In genomic region chr17:42294469-42295398, GRCh38 we compare ENCODE assay signal across 22 cellular contexts. TPM values are rescaled to one million over a fixed set of nuclear protein-coding genes. Genes with fewer than 3 reads are reported as not detected.
DNase-seq lines count a peak whose midpoint lies in the region; ATAC-seq, FAIRE-seq and TF ChIP-seq lines count a peak whose summit lies in the region.
"Had no signal": no experiment of that assay in that cellular context is flagged by ENCODE, and none has a peak within 500 bp of the region (broad histone marks: within the 10 kb centered on the region; RNA-seq: fewer than 3 reads in every experiment).

No MANE protein-coding gene starts in this region.

- H3K4me1 Mint-ChIP-seq in activated CD8-positive, alpha-beta T cell treated with anti-CD3 and anti-CD28 coated beads, Interleukin-2, amount 10 ng/mL, durations not matched to agents 7 days and 5 days (ENCODE audit: low read depth), result peaks cover 22% of the 10 kb centered on the region
- H3K4me1 Mint-ChIP-seq in GM23338, result no peaks in the 10 kb centered on the region

- H3K9me3 Mint-ChIP-seq in activated CD8-positive, alpha-beta T cell treated with anti-CD3 and anti-CD28 coated beads, Interleukin-2, amount 10 ng/mL, durations not matched to agents 7 days and 5 days (ENCODE audit: insufficient read depth), result no peaks in the 10 kb centered on the region
- H3K9me3 Mint-ChIP-seq in GM23338, result no peaks in the 10 kb centered on the region
- H3K9me3 Mint-ChIP-seq: T-helper 2 cell treated with Interferon-gamma antibody and Interleukin-4, amounts not matched to agents 5 μg/mL and 100 μg/mL, for 36 hours had no signal

- H3K4me2 ChIP-seq in HepG2 (ENCODE audit: low read depth, low read length) (peak overlapping the region; percentile 34), GM23338 (no peak overlapping the region)

- peak overlapping the region; percentile 37 for H3K27ac Mint-ChIP-seq in activated CD8-positive, alpha-beta T cell treated with anti-CD3 and anti-CD28 coated beads, Interleukin-2, amount 10 ng/mL, durations not matched to agents 7 days and 5 days
- no peak overlapping the region for H3K27ac Mint-ChIP-seq in GM23338

- H3K79me2 ChIP-seq in HepG2 (ENCODE audit: insufficient read depth, low read length) (no peaks in the 10 kb centered on the region), GM23338 (replicated peaks; ENCODE audit: insufficient read depth) (no peaks in the 10 kb centered on the region)

- intact Hi-C loops in right cardiac atrium (cut with DNase I) (no loop called here), left ventricle myocardium superior (cut with micrococcal nuclease) (no loop called here), HepG2 (cut with micrococcal nuclease; ENCODE audit: unreplicated experiment) (no loop called here)

- no peaks in the 10 kb centered on the region for H3K36me3 ChIP-seq in HepG2 (replicated peaks in 1 of 2; ENCODE audit: control insufficient read depth in 1 of 2, insufficient read depth in 2 of 2, low read length in 2 of 2)
- H3K36me3 ChIP-seq in subcutaneous abdominal adipose tissue (ENCODE audit: control insufficient read depth in 5 of 5, insufficient read depth in 5 of 5, low read length in 5 of 5), result peaks cover 0 to 67% (median 46%) of the 10 kb centered on the region in 5 donors
- no peaks in the 10 kb centered on the region; the same call in 1 of the 2 replicates for H3K36me3 ChIP-seq in GM23338 (ENCODE audit: insufficient read depth)

- H3K9me3 ChIP-seq in right cardiac atrium (ENCODE audit: control insufficient read depth, low read length), result no peaks in the 10 kb centered on the region
- no peaks in the 10 kb centered on the region for H3K9me3 ChIP-seq in HepG2 (ENCODE audit: low read length)
- H3K9me3 ChIP-seq in subcutaneous abdominal adipose tissue (ENCODE audit: control insufficient read depth in 5 of 5, low read length in 5 of 5), result no peaks in the 10 kb centered on the region
- H3K9me3 ChIP-seq: testis had no signal

- no peaks in the 10 kb centered on the region for H4K20me1 ChIP-seq in HepG2 (ENCODE audit: insufficient read depth, low read length)
- no peaks in the 10 kb centered on the region for H4K20me1 ChIP-seq in GM23338 (replicated peaks; ENCODE audit: insufficient read depth)

- H3K27ac ChIP-seq in right cardiac atrium (ENCODE audit: low read length), result peak overlapping the region; percentile 3
- no peak overlapping the region for H3K27ac ChIP-seq in HepG2 (ENCODE audit: extremely low read length, insufficient read depth, low read length)
- peak overlapping the region; percentile 35 for H3K27ac ChIP-seq in subcutaneous abdominal adipose tissue (ENCODE audit: low read depth, low read length)
- H3K27ac ChIP-seq in GM23338 (ENCODE audit: low read depth), result no peak overlapping the region
- H3K27ac ChIP-seq: epithelial cell of prostate, testis had no signal

- no peak overlapping the region for H3K9ac ChIP-seq in HepG2 (ENCODE audit: insufficient read depth, low read depth, low read length)
- H3K9ac ChIP-seq in subcutaneous abdominal adipose tissue (ENCODE audit: low read length in 5 of 5), result peak overlapping the region in 1 of 5 donors; percentile 66

- POLR2A ChIA-PET in activated CD8-positive, alpha-beta T cell treated with anti-CD3 and anti-CD28 coated beads, Interleukin-2, amount 10 ng/mL, durations not matched to agents 7 days and 5 days (lab: Charles Lee), result interaction anchor here (0.9 to 1.1 kb wide), 2 partner anchors 12 to 73 kb away, joined by 3 read pairs; no protein-coding TSS in a partner anchor
- POLR2A ChIA-PET in HepG2 (lab: Yijun Ruan, JAX), result interaction anchor here (1.0 to 1.2 kb wide), 3 partner anchors 14 to 18 kb away, joined by 3 to 4 read pairs (median 4); no protein-coding TSS in a partner anchor

- no TSS peak for BruUV-seq in HepG2 (replicated peaks; lab: Mats Ljungman, UMichigan)

- CTCF ChIA-PET in activated CD8-positive, alpha-beta T cell treated with anti-CD3 and anti-CD28 coated beads, Interleukin-2, amount 10 ng/mL, durations not matched to agents 7 days and 5 days (lab: Charles Lee), result interaction anchor here (1.0 to 1.6 kb wide), 3 partner anchors 19 to 73 kb away, joined by 3 to 5 read pairs (median 4); no protein-coding TSS in a partner anchor
- CTCF ChIA-PET in HepG2 (lab: Yijun Ruan, JAX; ENCODE audit: low intra/inter-chr PET ratio, low total read pairs), result no interaction called here

- no peak overlapping the region for H3K4me3 Mint-ChIP-seq in activated CD8-positive, alpha-beta T cell treated with anti-CD3 and anti-CD28 coated beads, Interleukin-2, amount 10 ng/mL, durations not matched to agents 7 days and 5 days
- no peak overlapping the region for H3K4me3 Mint-ChIP-seq in GM23338
- H3K4me3 Mint-ChIP-seq: T-helper 2 cell treated with Interferon-gamma antibody and Interleukin-4, amounts not matched to agents 5 μg/mL and 100 μg/mL, for 36 hours had no signal

- no peak for FAIRE-seq in HepG2 (lab: Jason Lieb, UNC)
- FAIRE-seq: bronchial epithelial cell, GM12892 had no signal

- peaks cover 52% of the 10 kb centered on the region for H3K36me3 Mint-ChIP-seq in activated CD8-positive, alpha-beta T cell treated with anti-CD3 and anti-CD28 coated beads, Interleukin-2, amount 10 ng/mL, durations not matched to agents 7 days and 5 days (ENCODE audit: low read depth)
- no peaks in the 10 kb centered on the region for H3K36me3 Mint-ChIP-seq in GM23338 (ENCODE audit: low read depth)

- H3K27me3 ChIP-seq in right cardiac atrium (ENCODE audit: control insufficient read depth, insufficient read depth), result no peaks in the 10 kb centered on the region
- no peaks in the 10 kb centered on the region for H3K27me3 ChIP-seq in HepG2 (ENCODE audit: control insufficient read depth in 1 of 2, insufficient read depth in 2 of 2, low read length in 2 of 2)
- H3K27me3 ChIP-seq in subcutaneous abdominal adipose tissue (ENCODE audit: control insufficient read depth in 5 of 5, insufficient read depth in 4 of 5, low read length in 5 of 5), result no peaks in the 10 kb centered on the region
- H3K27me3 ChIP-seq in GM23338 (ENCODE audit: insufficient read depth), result peaks cover 11% of the 10 kb centered on the region
- H3K27me3 ChIP-seq: testis had no signal

- TF ChIP-seq RAD21 in HepG2 (CRISPR knock-in tag; IDR thresholded peaks at IDR 0.05), result no peak

- no peak overlapping the region for H2AFZ ChIP-seq in HepG2 (ENCODE audit: low read length)
- no peak overlapping the region for H2AFZ ChIP-seq in GM23338

- TF ChIP-seq EP300 in HepG2 (IDR thresholded peaks at IDR 0.05; ENCODE audit: low read depth in 2 of 2, low read length in 2 of 2) (no peak), HepG2 (CRISPR knock-in tag; IDR thresholded peaks at IDR 0.05; ENCODE audit: borderline replicate concordance) (no peak)

- DNase-seq in right cardiac atrium (no peak), left ventricle myocardium superior (no peak), HepG2 (ENCODE audit: low spot score) (no peak), GM23338 (ENCODE audit: low spot score) (no peak), GM20000 (ENCODE audit: low spot score) (no peak)
- no peak for DNase-seq in activated CD8-positive, alpha-beta T cell treated with anti-CD3 and anti-CD28 coated beads, Interleukin-2, amount 10 ng/mL, durations not matched to agents 7 days and 5 days
- DNase-seq: activated CD4-positive, CD25-positive, alpha-beta regulatory T cell; dermis blood vessel endothelial cell; DMS153; Karpas-422; left cardiac atrium; midbrain; NCI-H1105; nucleus accumbens; stimulated activated CD4-positive, alpha-beta T cell treated with anti-CD3 and anti-CD28 coated beads, Interleukin-2, amount 100 ng/mL, for 48 hours; testis had no signal

- H3K4me3 ChIP-seq in right cardiac atrium (ENCODE audit: low read length), result no peak overlapping the region
- 0 out of 6 replicates have a peak overlapping the region, but pooled peaks of 1 of the 3 experiments have one; percentile 17 for H3K4me3 ChIP-seq in HepG2 (replicated peaks in 1 of 3; ENCODE audit: insufficient read depth in 1 of 3, low read depth in 2 of 3, low read length in 3 of 3)
- H3K4me3 ChIP-seq in subcutaneous abdominal adipose tissue (ENCODE audit: low read depth in 1 of 5, low read length in 5 of 5), result no peak overlapping the region
- H3K4me3 ChIP-seq in GM23338, result no peak overlapping the region
- H3K4me3 ChIP-seq: testis had no signal

- ATAC-seq in right cardiac atrium, result no peak
- no peak for ATAC-seq in left ventricle myocardium superior
- ATAC-seq in activated CD8-positive, alpha-beta T cell treated with anti-CD3 and anti-CD28 coated beads, Interleukin-2, amount 10 ng/mL, durations not matched to agents 7 days and 5 days, result no peak
- ATAC-seq in HepG2, result peak; percentile 49
- no peak for ATAC-seq in GM23338
- ATAC-seq in GM21619 (IDR thresholded peaks at IDR 0.05; ENCODE audit: unreplicated experiment), result no peak

- no peaks in the 10 kb centered on the region for H3K4me1 ChIP-seq in right cardiac atrium (ENCODE audit: control insufficient read depth, insufficient read depth, low read length)
- H3K4me1 ChIP-seq in HepG2 (ENCODE audit: insufficient read depth, low read length), result peaks cover 10% of the 10 kb centered on the region
- H3K4me1 ChIP-seq in subcutaneous abdominal adipose tissue (ENCODE audit: control insufficient read depth in 5 of 5, insufficient read depth in 5 of 5, low read length in 5 of 5), result peaks cover 5 to 54% (median 36%) of the 10 kb centered on the region in 5 donors
- H3K4me1 ChIP-seq in GM23338 (ENCODE audit: insufficient read depth), result no peaks in the 10 kb centered on the region; the same call in 1 of the 2 replicates

- in situ Hi-C loops in HepG2 (cut with HindIII; ENCODE audit: extremely low pct_ligation_motif_present, low pct_unique_long_range_greater_than_20kb), result no loop called here

- H3F3A ChIP-seq in GM23338 (replicated peaks; ENCODE audit: low read depth), result no peaks in the 10 kb centered on the region; the same call in 1 of the 2 replicates

- TF ChIP-seq CTCF in HepG2 (CRISPR knock-in tag; IDR thresholded peaks at IDR 0.05), result no peak
- no peak for TF ChIP-seq CTCF in GM23338 (conservative IDR thresholded peaks at IDR 0.05; ENCODE audit: low read depth in 2 of 2)
- no peak for TF ChIP-seq CTCF in GM20000 (IDR thresholded peaks at IDR 0.05; ENCODE audit: extremely low read depth, missing control alignments)

- no peak for TF ChIP-seq POLR2A in HepG2 (IDR thresholded peaks at IDR 0.05; ENCODE audit: insufficient read depth in 1 of 2, low read depth in 2 of 2, low read length in 2 of 2)

- 82% methylated on average over 12 of the region's 12 CpGs for WGBS in right cardiac atrium
- WGBS in HepG2 (ENCODE audit: low lambda C conversion rate), result 47% methylated on average over 12 of the region's 12 CpGs

- no peaks in the 10 kb centered on the region for H3K27me3 Mint-ChIP-seq in activated CD8-positive, alpha-beta T cell treated with anti-CD3 and anti-CD28 coated beads, Interleukin-2, amount 10 ng/mL, durations not matched to agents 7 days and 5 days (ENCODE audit: low read depth)
- H3K27me3 Mint-ChIP-seq in GM23338 (ENCODE audit: insufficient read depth, low read depth, poor library complexity), result peaks cover 7% of the 10 kb centered on the region

- no peaks in the 10 kb centered on the region for H3K9me2 ChIP-seq in GM23338 (ENCODE audit: insufficient read depth)

RNA-seq across cellular contexts. Expression of gene STAT5A, which starts 6.4 kb away (rescaled TPM):
- 10 to 100 TPM; 20.8 to 30.5 (median 23.3) TPM for total RNA-seq in right cardiac atrium
- 8.1 TPM for polyA plus RNA-seq in right cardiac atrium
- total RNA-seq in left ventricle myocardium superior, result 13.8 TPM
- 100 to 1,000 TPM; 117 to 119 TPM for total RNA-seq in activated CD8-positive, alpha-beta T cell treated with anti-CD3 and anti-CD28 coated beads, Interleukin-2, amount 10 ng/mL, durations not matched to agents 7 days and 5 days
- 4.1 and 4.5 TPM in 2 replicates for total RNA-seq in HepG2 (2016; rRNA removed; fragmentation: Illumina TruSeq; extraction: Trizol)
- 1.5 and 1.6 TPM in 2 replicates for total RNA-seq in HepG2 (2016; cell fraction: cytosol; rRNA removed; fragmentation: Illumina TruSeq; extraction: Trizol; ENCODE audit: low read depth)
- 2.4 and 3.2 TPM in 2 replicates for total RNA-seq in HepG2 (2016; cell fraction: insoluble cytoplasmic fraction; rRNA removed; fragmentation: Illumina TruSeq; extraction: Trizol)
- 3.5 and 3.6 TPM in 2 replicates for total RNA-seq in HepG2 (2016; cell fraction: membrane; rRNA removed; fragmentation: Illumina TruSeq; extraction: Trizol)
- 3.1 and 4.2 TPM in 2 replicates for total RNA-seq in HepG2 (2016; cell fraction: nucleus; rRNA removed; fragmentation: Illumina TruSeq; extraction: Trizol)
- polyA plus RNA-seq in HepG2 (2011; rRNA removed), result 1.2 and 1.4 TPM in 2 replicates
- polyA plus RNA-seq in HepG2 (2011; cell fraction: cytosol; rRNA removed), result 1.3 and 1.4 TPM in 2 replicates
- 3.3 and 3.4 TPM in 2 replicates for polyA plus RNA-seq in HepG2 (2011; cell fraction: nucleus; rRNA removed)
- polyA plus RNA-seq in HepG2 (2012), result 3.9 and 7.9 TPM in 2 replicates
- polyA plus RNA-seq in HepG2 (2016; cell fraction: cytosol; fragmentation: Illumina TruSeq; extraction: Trizol; ENCODE audit: low read depth), result 1.2 and 1.4 TPM in 2 replicates
- 2.4 and 3.3 TPM in 2 replicates for polyA plus RNA-seq in HepG2 (2016; cell fraction: insoluble cytoplasmic fraction; fragmentation: Illumina TruSeq; extraction: Trizol; ENCODE audit: low read depth)
- polyA plus RNA-seq in HepG2 (2016; cell fraction: membrane; fragmentation: Illumina TruSeq; extraction: Trizol; ENCODE audit: low read depth), result 2.4 and 2.5 TPM in 2 replicates
- polyA plus RNA-seq in HepG2 (2016; cell fraction: nucleus; fragmentation: Illumina TruSeq; extraction: Trizol; ENCODE audit: insufficient read depth, low read depth), result 3.2 and 4.2 TPM in 2 replicates
- polyA minus RNA-seq in HepG2 (2011; rRNA and poly(A)+ RNA removed; ENCODE audit: low replicate concordance), result 6.3 and 24.5 TPM in 2 replicates
- 1.7 TPM in 2 replicates for polyA minus RNA-seq in HepG2 (2011; cell fraction: cytosol; rRNA and poly(A)+ RNA removed)
- polyA minus RNA-seq in HepG2 (2011; cell fraction: nucleus; rRNA and poly(A)+ RNA removed), result 1.7 and 3.0 TPM in 2 replicates
- total RNA-seq in GM23338 (2014; rRNA removed; shearing (Covaris generic)), result 14.6 and 18.1 TPM in 2 replicates
- polyA plus RNA-seq in GM23338 (2016; fragmentation: Nextera tagmentation; extraction: Ambion mirVana), result 2.3 and 2.4 TPM in 2 replicates

RNA-seq across cellular contexts. Expression of gene STAT5B, which starts 18.5 kb away (rescaled TPM):
- total RNA-seq in right cardiac atrium (10 to 100 TPM; 39.4 to 46.3 (median 40.5) TPM), left ventricle myocardium superior (33.4 TPM), HepG2 (2016; rRNA removed; fragmentation: Illumina TruSeq; extraction: Trizol) (17.2 and 21.0 TPM in 2 replicates)
- polyA plus RNA-seq in right cardiac atrium (19.7 TPM), HepG2 (2011; rRNA removed) (42.8 and 44.8 TPM in 2 replicates), GM23338 (2016; fragmentation: Nextera tagmentation; extraction: Ambion mirVana) (13.9 and 14.3 TPM in 2 replicates)
- 10 to 100 TPM; 92.7 to 94.4 TPM for total RNA-seq in activated CD8-positive, alpha-beta T cell treated with anti-CD3 and anti-CD28 coated beads, Interleukin-2, amount 10 ng/mL, durations not matched to agents 7 days and 5 days
- total RNA-seq in HepG2 (2016; cell fraction: cytosol; rRNA removed; fragmentation: Illumina TruSeq; extraction: Trizol; ENCODE audit: low read depth), result 8.8 and 10.4 TPM in 2 replicates
- 14.8 and 23.5 TPM in 2 replicates for total RNA-seq in HepG2 (2016; cell fraction: insoluble cytoplasmic fraction; rRNA removed; fragmentation: Illumina TruSeq; extraction: Trizol)
- total RNA-seq in HepG2 (2016; cell fraction: membrane; rRNA removed; fragmentation: Illumina TruSeq; extraction: Trizol), result 13.7 and 14.6 TPM in 2 replicates
- total RNA-seq in HepG2 (2016; cell fraction: nucleus; rRNA removed; fragmentation: Illumina TruSeq; extraction: Trizol), result 21.1 and 22.8 TPM in 2 replicates
- 18.5 and 22.6 TPM in 2 replicates for polyA plus RNA-seq in HepG2 (2011; cell fraction: cytosol; rRNA removed)
- polyA plus RNA-seq in HepG2 (2011; cell fraction: nucleus; rRNA removed), result 110 and 115 TPM in 2 replicates
- 27.0 and 34.0 TPM in 2 replicates for polyA plus RNA-seq in HepG2 (2012)
- polyA plus RNA-seq in HepG2 (2016; cell fraction: cytosol; fragmentation: Illumina TruSeq; extraction: Trizol; ENCODE audit: low read depth), result 3.0 and 3.2 TPM in 2 replicates
- polyA plus RNA-seq in HepG2 (2016; cell fraction: insoluble cytoplasmic fraction; fragmentation: Illumina TruSeq; extraction: Trizol; ENCODE audit: low read depth), result 13.9 and 18.4 TPM in 2 replicates
- 8.2 and 9.4 TPM in 2 replicates for polyA plus RNA-seq in HepG2 (2016; cell fraction: membrane; fragmentation: Illumina TruSeq; extraction: Trizol; ENCODE audit: low read depth)
- 73.9 and 77.3 TPM in 2 replicates for polyA plus RNA-seq in HepG2 (2016; cell fraction: nucleus; fragmentation: Illumina TruSeq; extraction: Trizol; ENCODE audit: insufficient read depth, low read depth)
- 35.0 and 59.1 TPM in 2 replicates for polyA minus RNA-seq in HepG2 (2011; rRNA and poly(A)+ RNA removed; ENCODE audit: low replicate concordance)
- polyA minus RNA-seq in HepG2 (2011; cell fraction: cytosol; rRNA and poly(A)+ RNA removed), result 14.9 and 16.6 TPM in 2 replicates
- 36.8 and 37.1 TPM in 2 replicates for polyA minus RNA-seq in HepG2 (2011; cell fraction: nucleus; rRNA and poly(A)+ RNA removed)
- 47.1 and 60.5 TPM in 2 replicates for total RNA-seq in GM23338 (2014; rRNA removed; shearing (Covaris generic))

Comparison
In these comparisons a context has a peak if more than half of its experiments do, and no peak if none do; other contexts are left out.
1. H3K27ac ChIP-seq: peak in right cardiac atrium (single experiment) and subcutaneous abdominal adipose tissue (single experiment); none in HepG2 (single experiment) and GM23338 (single experiment).